ENCODE assay signal across 18 cellular contexts in the genomic region with DNA sequence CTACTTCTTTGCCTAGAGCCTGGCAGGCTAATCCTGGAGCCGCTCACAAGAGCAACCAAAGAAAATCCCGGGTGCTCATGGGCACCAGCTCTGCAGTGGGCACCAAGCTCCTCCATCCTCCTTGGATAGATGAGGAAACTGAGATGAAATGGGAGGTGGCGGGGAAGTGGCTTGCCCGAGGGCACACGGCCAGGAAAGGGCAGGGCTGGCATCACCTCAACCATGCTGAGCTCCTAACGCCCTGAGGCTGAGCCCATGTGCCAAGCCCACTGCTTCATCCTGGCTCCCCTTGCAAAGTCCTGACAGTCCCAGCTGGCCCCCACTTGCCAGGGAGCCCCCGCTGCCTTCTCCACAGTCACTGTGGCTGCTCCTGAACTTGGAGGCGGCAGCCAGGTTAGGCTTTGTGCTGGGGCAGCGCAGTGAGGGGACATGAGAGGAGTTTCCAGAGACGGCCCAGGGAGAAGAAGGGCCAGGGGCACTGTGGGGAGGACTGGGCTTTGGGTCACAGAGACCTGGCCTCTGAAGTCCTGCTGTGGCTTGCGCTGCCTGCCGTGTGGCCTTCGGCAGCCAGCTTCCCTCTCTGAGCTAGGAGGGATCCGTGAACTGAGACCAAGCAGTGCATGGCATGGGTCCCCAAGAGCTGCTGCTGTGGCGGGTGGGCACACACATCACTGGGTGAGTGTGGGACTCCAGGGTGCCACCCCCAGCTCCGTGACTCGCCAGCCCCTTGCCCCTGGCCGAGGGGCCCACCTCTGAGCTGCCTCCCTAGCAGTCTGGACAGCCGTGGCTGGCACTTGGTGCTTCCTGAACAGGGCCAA. TPM values are rescaled to one million over a fixed set of nuclear protein-coding genes. Genes with fewer than 3 reads are reported as not detected.
DNase-seq lines count a peak whose midpoint lies in the region; ATAC-seq and TF ChIP-seq lines count a peak whose summit lies in the region.
"Had no signal": no experiment of that assay in that cellular context is flagged by ENCODE, and none has a peak within 500 bp of the region (broad histone marks: within the 10 kb centered on the region; RNA-seq: fewer than 3 reads in every experiment).

No MANE protein-coding gene starts in this region.

- no peak for TF ChIP-seq POLR2A in esophagus muscularis mucosa (IDR thresholded peaks at IDR 0.05; ENCODE audit: low read depth)
- TF ChIP-seq POLR2A in ovary (IDR thresholded peaks at IDR 0.05) = no peak
- TF ChIP-seq POLR2A in transverse colon (IDR thresholded peaks at IDR 0.05) = no peak

- H3K4me1 ChIP-seq in esophagus muscularis mucosa = peaks cover 0 to 21% (median 14%) of the 10 kb centered on the region in 4 donors
- peaks cover 6% of the 10 kb centered on the region for H3K4me1 ChIP-seq in ovary (ENCODE audit: insufficient read depth)
- peaks cover 0 to 7% (median 0%) of the 10 kb centered on the region in 4 donors for H3K4me1 ChIP-seq in transverse colon
- H3K4me1 ChIP-seq: pancreas had no signal

- H3K36me3 ChIP-seq in esophagus muscularis mucosa (peaks cover 41 to 95% (median 89%) of the 10 kb centered on the region in 4 donors), ovary (no peaks in the 10 kb centered on the region), transverse colon (peaks cover 0 to 37% (median 14%) of the 10 kb centered on the region in 4 donors)

- in situ Hi-C loops in transverse colon (cut with MboI; ENCODE audit: low pct_ligation_motif_present in 1 of 4, low pct_unique_long_range_greater_than_20kb in 1 of 4, low sequenced_read_pairs in 3 of 4) = no loop called here

- ATAC-seq in activated T-cell treated with anti-CD3 and anti-CD28 coated beads, Interleukin-2, amount 50 U/mL, for 72 hours (replicated peaks in 1 of 2) = no peak
- ATAC-seq: activated CD4-positive, alpha-beta T cell treated with anti-CD3 and anti-CD28 coated beads for 36 hours had no signal

- H3K27ac Mint-ChIP-seq in activated T-cell treated with anti-CD3 and anti-CD28 coated beads, Interleukin-2, amount 50 U/mL, for 72 hours = peak overlapping the region; percentile 74
- H3K27ac Mint-ChIP-seq: activated CD4-positive, alpha-beta T cell treated with anti-CD3 and anti-CD28 coated beads for 36 hours; T-helper 1 cell treated with Interleukin-12 subunit alpha and Interleukin-12 subunit beta and Interleukin-4 antibody, amounts not matched to agents 30 μg/mL and 1 μg/mL, for 36 hours had no signal

- peak overlapping the region; percentile 60 to 77 (median 68) for H3K27ac ChIP-seq in esophagus muscularis mucosa (replicated peaks in 1 of 4)
- peak overlapping the region; percentile 84 to 86 for H3K27ac ChIP-seq in ovary
- peak overlapping the region; percentile 64 to 87 (median 78) for H3K27ac ChIP-seq in transverse colon
- H3K27ac ChIP-seq: pancreas had no signal

- no peaks in the 10 kb centered on the region for H3K9me3 Mint-ChIP-seq in activated T-cell treated with anti-CD3 and anti-CD28 coated beads, Interleukin-2, amount 50 U/mL, for 72 hours
- H3K9me3 Mint-ChIP-seq: activated T-helper 1 cell treated with anti-CD3 and anti-CD28 coated beads, Interleukin-12 subunit alpha, Interleukin-12 subunit beta, Interleukin-2, Interleukin-4 antibody, amounts not matched to agents 30 ng/mL and 10 ng/mL and 1 ng/mL, durations not matched to agents 14 hours and 24 hours and 36 hours; T-helper 1 cell treated with Interleukin-12 subunit alpha and Interleukin-12 subunit beta and Interleukin-4 antibody, amounts not matched to agents 30 μg/mL and 1 μg/mL, for 36 hours had no signal

- H3K4me3 ChIP-seq in esophagus muscularis mucosa (peak overlapping the region in 3 of 4 donors; percentile 38 to 50 (median 39)), ovary (no peak overlapping the region), transverse colon (no peak overlapping the region)
- H3K4me3 ChIP-seq: lung, pancreas had no signal

- H3K27me3 Mint-ChIP-seq in activated T-cell treated with anti-CD3 and anti-CD28 coated beads, Interleukin-2, amount 50 U/mL, for 72 hours (ENCODE audit: low read depth) = no peaks in the 10 kb centered on the region
- H3K27me3 Mint-ChIP-seq: activated CD4-positive, alpha-beta T cell treated with anti-CD3 and anti-CD28 coated beads for 36 hours had no signal

- TF ChIP-seq CTCF in esophagus muscularis mucosa (IDR thresholded peaks at IDR 0.05) (no peak), ovary (IDR thresholded peaks at IDR 0.05) (no peak), transverse colon (IDR thresholded peaks at IDR 0.05) (no peak)

- peaks cover 9 to 19% of the 10 kb centered on the region in 2 donors for H3K36me3 Mint-ChIP-seq in activated T-cell treated with anti-CD3 and anti-CD28 coated beads, Interleukin-2, amount 50 U/mL, for 72 hours (ENCODE audit: insufficient read depth in 2 of 2)

- H3K9me3 ChIP-seq in esophagus muscularis mucosa (no peaks in the 10 kb centered on the region), ovary (no peaks in the 10 kb centered on the region), transverse colon (no peaks in the 10 kb centered on the region)
- H3K9me3 ChIP-seq: pancreas had no signal

- intact Hi-C loops in esophagus muscularis mucosa (cut with DNase I) = no loop called here
- intact Hi-C loops in ovary (cut with DNase I) = no loop called here
- intact Hi-C loops in transverse colon (cut with DNase I; ENCODE audit: low total_unique reads) = loop anchor here (5.0 kb wide), 1 partner anchor 424 kb away; no protein-coding TSS in a partner anchor

- WGBS in esophagus muscularis mucosa = 81% methylated on average over 8 of the region's 19 CpGs
- 80 to 87% (median 86%) methylated on average over 18 to 19 of the region's 19 CpGs for WGBS in ovary, 3 donors
- 94% methylated on average over 19 of the region's 19 CpGs; no CpG with 5 or more reads in 1 of the 2 donors for WGBS in transverse colon (ENCODE audit: low coverage in 1 of 2), 2 donors

- no peak for TF ChIP-seq EP300 in esophagus muscularis mucosa (IDR thresholded peaks at IDR 0.05)
- TF ChIP-seq EP300 in ovary (IDR thresholded peaks at IDR 0.05) = no peak
- no peak for TF ChIP-seq EP300 in transverse colon (IDR thresholded peaks at IDR 0.05; ENCODE audit: low read depth)

- H3K27me3 ChIP-seq in esophagus muscularis mucosa (no peaks in the 10 kb centered on the region), ovary (no peaks in the 10 kb centered on the region), transverse colon (no peaks in the 10 kb centered on the region)
- H3K27me3 ChIP-seq: pancreas had no signal

- DNase-seq in activated T-cell treated with anti-CD3 and anti-CD28 coated beads, Interleukin-2, amount 50 U/mL, for 72 hours = no peak
- no peak for DNase-seq in activated T-cell treated with anti-CD3 and anti-CD28 coated beads for 4 hours
- no peak for DNase-seq in esophagus muscularis mucosa (ENCODE audit: extremely low spot score)
- peak in 1 of 5 donors; percentile 45 for DNase-seq in ovary
- no peak for DNase-seq in transverse colon
- DNase-seq in stimulated activated CD4-positive, alpha-beta T cell treated with anti-CD3 and anti-CD28 coated beads, Interleukin-15, amount 100 ng/mL, for 24 hours = no peak
- DNase-seq in DMS79 treated with DMSO at 0.1 percent for 48 hours (lab: John Stamatoyannopoulos, UW) = no peak
- no peak for DNase-seq in COLO668 (lab: John Stamatoyannopoulos, UW; ENCODE audit: unreplicated experiment)
- DNase-seq: activated CD4-positive, alpha-beta T cell treated with anti-CD3 and anti-CD28 coated beads for 36 hours; COR-L47; NCI-H1105 treated with DMSO at 0.1 percent for 48 hours; NCI-H510A; stimulated activated CD4-positive, alpha-beta T cell treated with anti-CD3 and anti-CD28 coated beads, Interleukin-4, amount 100 ng/mL, for 24 hours; stimulated activated naive CD4-positive, alpha-beta T cell treated with Interleukin-2 at 50 U/mL for 16 hours had no signal

- H3K4me3 Mint-ChIP-seq in activated T-cell treated with anti-CD3 and anti-CD28 coated beads, Interleukin-2, amount 50 U/mL, for 72 hours = no peak overlapping the region
- H3K4me3 Mint-ChIP-seq: activated CD4-positive, alpha-beta T cell treated with anti-CD3 and anti-CD28 coated beads for 36 hours; activated T-helper 1 cell treated with anti-CD3 and anti-CD28 coated beads, Interleukin-12 subunit alpha, Interleukin-12 subunit beta, Interleukin-2, Interleukin-4 antibody, amounts not matched to agents 30 ng/mL and 10 ng/mL and 1 ng/mL, durations not matched to agents 14 hours and 24 hours and 36 hours; T-helper 1 cell treated with Interleukin-12 subunit alpha and Interleukin-12 subunit beta and Interleukin-4 antibody, amounts not matched to agents 30 μg/mL and 1 μg/mL, for 36 hours had no signal

- H3K4me1 Mint-ChIP-seq in activated T-cell treated with anti-CD3 and anti-CD28 coated beads, Interleukin-2, amount 50 U/mL, for 72 hours (ENCODE audit: low read depth) = peaks cover 1% of the 10 kb centered on the region
- H3K4me1 Mint-ChIP-seq: activated CD4-positive, alpha-beta T cell treated with anti-CD3 and anti-CD28 coated beads for 36 hours had no signal

RNA-seq across cellular contexts. Expression of a gene that starts 17.5 kb away (rescaled TPM):
- total RNA-seq in activated T-cell treated with anti-CD3 and anti-CD28 coated beads, Interleukin-2, amount 50 U/mL, for 72 hours = 10 to 100 TPM; 19.6 to 21.1 TPM
- total RNA-seq in esophagus muscularis mucosa = 10 to 100 TPM; 18.7 to 29.5 (median 27.7) TPM
- 10 to 100 TPM; 24.5 to 53.8 (median 29.1) TPM for total RNA-seq in ovary
- 10 to 100 TPM in 1 of 2 donors, 1 to 10 TPM in 1; 9.3 to 49.6 TPM for polyA plus RNA-seq in ovary
- 10 to 100 TPM in 3 of 4 donors, 1 to 10 TPM in 1; 2.8 to 40.4 (median 24.4) TPM for total RNA-seq in transverse colon

RNA-seq across cellular contexts. Expression of a gene that starts 29.7 kb away (rescaled TPM):
- 1 to 10 TPM; 6.2 to 9.9 TPM for total RNA-seq in activated T-cell treated with anti-CD3 and anti-CD28 coated beads, Interleukin-2, amount 50 U/mL, for 72 hours
- 1 to 10 TPM in 2 of 4 donors, under 1 TPM in 1, not detected in 1; 0.97 to 3.6 (median 1.1) TPM for total RNA-seq in esophagus muscularis mucosa
- 1 to 10 TPM in 4 of 7 donors, under 1 TPM in 3; 0.52 to 4.1 (median 1.3) TPM for total RNA-seq in ovary
- 1 to 10 TPM in 1 of 2 donors, under 1 TPM in 1; 0.65 to 1.0 TPM for polyA plus RNA-seq in ovary
- total RNA-seq in transverse colon = 1 to 10 TPM in 1 of 4 donors, under 1 TPM in 2, not detected in 1; 0.79 to 1.8 (median 0.96) TPM

RNA-seq across cellular contexts. Expression of a gene that starts 52.8 kb away (rescaled TPM):
- total RNA-seq in activated T-cell treated with anti-CD3 and anti-CD28 coated beads, Interleukin-2, amount 50 U/mL, for 72 hours = 10 to 100 TPM; 85.0 to 99.5 TPM
- total RNA-seq in esophagus muscularis mucosa (10 to 100 TPM; 24.9 to 43.5 (median 30.6) TPM), ovary (10 to 100 TPM; 10.1 to 42.1 (median 39.8) TPM), transverse colon (10 to 100 TPM; 24.9 to 47.6 (median 35.6) TPM)
- 10 to 100 TPM; 14.7 to 26.6 TPM for polyA plus RNA-seq in ovary

Comparison
In these comparisons a context has a peak if more than half of its experiments do, and no peak if none do; other contexts are left out.
1. H3K4me3 ChIP-seq: peak in esophagus muscularis mucosa (3 of 4); none in ovary (single experiment) and transverse colon (0 of 4).
2. Peak in every context shown above with its lines, with median percentiles within 50 percentile points of each other: H3K27ac ChIP-seq.